In the genomic region with DNA sequence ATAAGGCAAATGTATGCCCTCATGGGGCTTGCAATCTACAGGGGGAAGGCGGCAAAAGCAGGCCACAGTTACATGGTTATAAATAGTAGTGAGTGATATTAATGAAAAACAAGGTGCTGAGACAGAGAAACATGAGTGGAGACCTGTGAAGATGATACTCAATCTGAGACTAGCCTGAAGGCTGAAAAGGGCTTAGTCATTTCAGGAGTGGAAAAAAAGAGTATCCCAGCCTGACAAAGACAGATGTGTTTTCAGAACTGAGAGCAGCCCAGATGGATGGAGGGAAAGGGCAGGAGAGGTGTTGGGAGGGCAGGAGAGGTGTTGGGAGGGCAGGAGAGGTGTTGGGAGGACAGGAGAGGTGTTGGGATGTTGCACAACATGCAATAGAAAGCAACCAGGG, we compare ENCODE assay signal across 1 cellular context.
A peak's percentile ranks its signal among the peaks of the same experiment; 100 is the strongest.
TF ChIP-seq lines count a peak whose summit lies in the region.

No MANE protein-coding gene starts in this region.

TF ChIP-seq in GM12878, 131 proteins besides CTCF, POLR2A, EP300 and RAD21 (continued from another document):
- TF ChIP-seq, protein P1, sequence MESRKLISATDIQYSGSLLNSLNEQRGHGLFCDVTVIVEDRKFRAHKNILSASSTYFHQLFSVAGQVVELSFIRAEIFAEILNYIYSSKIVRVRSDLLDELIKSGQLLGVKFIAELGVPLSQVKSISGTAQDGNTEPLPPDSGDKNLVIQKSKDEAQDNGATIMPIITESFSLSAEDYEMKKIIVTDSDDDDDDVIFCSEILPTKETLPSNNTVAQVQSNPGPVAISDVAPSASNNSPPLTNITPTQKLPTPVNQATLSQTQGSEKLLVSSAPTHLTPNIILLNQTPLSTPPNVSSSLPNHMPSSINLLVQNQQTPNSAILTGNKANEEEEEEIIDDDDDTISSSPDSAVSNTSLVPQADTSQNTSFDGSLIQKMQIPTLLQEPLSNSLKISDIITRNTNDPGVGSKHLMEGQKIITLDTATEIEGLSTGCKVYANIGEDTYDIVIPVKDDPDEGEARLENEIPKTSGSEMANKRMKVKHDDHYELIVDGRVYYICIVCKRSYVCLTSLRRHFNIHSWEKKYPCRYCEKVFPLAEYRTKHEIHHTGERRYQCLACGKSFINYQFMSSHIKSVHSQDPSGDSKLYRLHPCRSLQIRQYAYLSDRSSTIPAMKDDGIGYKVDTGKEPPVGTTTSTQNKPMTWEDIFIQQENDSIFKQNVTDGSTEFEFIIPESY (IDR thresholded peaks at IDR 0.05) = no peak
- TF ChIP-seq ZNF207 (IDR thresholded peaks at IDR 0.05; ENCODE audit: borderline replicate concordance) (no peak), IRF4 (IDR thresholded peaks at IDR 0.05; ENCODE audit: low read depth, low read length) (peak; percentile 78; the same call in 1 of the 2 replicates), EED (IDR thresholded peaks at IDR 0.05; ENCODE audit: low read depth) (peak; percentile 76), RUNX3 (IDR thresholded peaks at IDR 0.05; ENCODE audit: low read length) (0 out of 2 replicates have a peak, but pooled peaks have one; percentile 13)
- TF ChIP-seq, protein P2, sequence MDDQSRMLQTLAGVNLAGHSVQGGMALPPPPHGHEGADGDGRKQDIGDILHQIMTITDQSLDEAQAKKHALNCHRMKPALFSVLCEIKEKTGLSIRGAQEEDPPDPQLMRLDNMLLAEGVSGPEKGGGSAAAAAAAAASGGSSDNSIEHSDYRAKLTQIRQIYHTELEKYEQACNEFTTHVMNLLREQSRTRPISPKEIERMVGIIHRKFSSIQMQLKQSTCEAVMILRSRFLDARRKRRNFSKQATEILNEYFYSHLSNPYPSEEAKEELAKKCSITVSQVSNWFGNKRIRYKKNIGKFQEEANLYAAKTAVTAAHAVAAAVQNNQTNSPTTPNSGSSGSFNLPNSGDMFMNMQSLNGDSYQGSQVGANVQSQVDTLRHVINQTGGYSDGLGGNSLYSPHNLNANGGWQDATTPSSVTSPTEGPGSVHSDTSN (IDR thresholded peaks at IDR 0.05; ENCODE audit: insufficient replicate concordance, low read depth, low read length) = peak; percentile 61
- TF ChIP-seq, protein P3, sequence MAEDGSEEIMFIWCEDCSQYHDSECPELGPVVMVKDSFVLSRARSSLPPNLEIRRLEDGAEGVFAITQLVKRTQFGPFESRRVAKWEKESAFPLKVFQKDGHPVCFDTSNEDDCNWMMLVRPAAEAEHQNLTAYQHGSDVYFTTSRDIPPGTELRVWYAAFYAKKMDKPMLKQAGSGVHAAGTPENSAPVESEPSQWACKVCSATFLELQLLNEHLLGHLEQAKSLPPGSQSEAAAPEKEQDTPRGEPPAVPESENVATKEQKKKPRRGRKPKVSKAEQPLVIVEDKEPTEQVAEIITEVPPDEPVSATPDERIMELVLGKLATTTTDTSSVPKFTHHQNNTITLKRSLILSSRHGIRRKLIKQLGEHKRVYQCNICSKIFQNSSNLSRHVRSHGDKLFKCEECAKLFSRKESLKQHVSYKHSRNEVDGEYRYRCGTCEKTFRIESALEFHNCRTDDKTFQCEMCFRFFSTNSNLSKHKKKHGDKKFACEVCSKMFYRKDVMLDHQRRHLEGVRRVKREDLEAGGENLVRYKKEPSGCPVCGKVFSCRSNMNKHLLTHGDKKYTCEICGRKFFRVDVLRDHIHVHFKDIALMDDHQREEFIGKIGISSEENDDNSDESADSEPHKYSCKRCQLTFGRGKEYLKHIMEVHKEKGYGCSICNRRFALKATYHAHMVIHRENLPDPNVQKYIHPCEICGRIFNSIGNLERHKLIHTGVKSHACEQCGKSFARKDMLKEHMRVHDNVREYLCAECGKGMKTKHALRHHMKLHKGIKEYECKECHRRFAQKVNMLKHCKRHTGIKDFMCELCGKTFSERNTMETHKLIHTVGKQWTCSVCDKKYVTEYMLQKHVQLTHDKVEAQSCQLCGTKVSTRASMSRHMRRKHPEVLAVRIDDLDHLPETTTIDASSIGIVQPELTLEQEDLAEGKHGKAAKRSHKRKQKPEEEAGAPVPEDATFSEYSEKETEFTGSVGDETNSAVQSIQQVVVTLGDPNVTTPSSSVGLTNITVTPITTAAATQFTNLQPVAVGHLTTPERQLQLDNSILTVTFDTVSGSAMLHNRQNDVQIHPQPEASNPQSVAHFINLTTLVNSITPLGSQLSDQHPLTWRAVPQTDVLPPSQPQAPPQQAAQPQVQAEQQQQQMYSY (CRISPR knock-in tag; IDR thresholded peaks at IDR 0.05) = no peak
TF ChIP-seq in GM12878: peak in this region for 18.
